In genomic region chr6:136761227-136761922, GRCh38 we compare ENCODE assay signal across 8 cellular contexts. TPM values are rescaled to one million over a fixed set of nuclear protein-coding genes. Genes with fewer than 3 reads are reported as not detected.
DNase-seq lines count a peak whose midpoint lies in the region; ATAC-seq and TF ChIP-seq lines count a peak whose summit lies in the region.

No MANE protein-coding gene starts in this region.

- CTCF ChIA-PET in Calu3 (lab: Charles Lee), result interaction anchor here (0.5 to 1.0 kb wide), 2 partner anchors 9 to 85 kb away, joined by 3 to 8 read pairs; no protein-coding TSS in a partner anchor

- H3K79me2 ChIP-seq in Loucy (ENCODE audit: insufficient read depth, low read length), result no peaks in the 10 kb centered on the region

- H3K4me2 ChIP-seq in Loucy (ENCODE audit: low read depth, low read length, poor library complexity, severe bottlenecking), result peak overlapping the region; percentile 40

- H3K9ac ChIP-seq in Loucy (ENCODE audit: low read depth, low read length, poor library complexity, severe bottlenecking), result no peak overlapping the region

- H3F3A ChIP-seq in Loucy (ENCODE audit: low read depth), result no peaks in the 10 kb centered on the region

- H4K20me1 ChIP-seq in Loucy (ENCODE audit: insufficient read depth, low read length, poor library complexity, severe bottlenecking), result no peaks in the 10 kb centered on the region

- H2AFZ ChIP-seq in Loucy (ENCODE audit: low read length), result peak overlapping the region; percentile 35

- no TSS peak for BruUV-seq in Calu3 (replicated peaks; lab: Mats Ljungman, UMichigan)

- H3K9me3 Mint-ChIP-seq in Calu3 (ENCODE audit: low read depth, unreplicated experiment) (no peaks in the 10 kb centered on the region), natural killer cell (no peaks in the 10 kb centered on the region)

- peak overlapping the region; percentile 19 for H3K27ac Mint-ChIP-seq in Calu3 (ENCODE audit: unreplicated experiment)
- H3K27ac Mint-ChIP-seq in natural killer cell, result peak overlapping the region; percentile 87 to 89

- H3K4me1 Mint-ChIP-seq in Calu3 (ENCODE audit: low read depth, unreplicated experiment) (peaks cover 22% of the 10 kb centered on the region), natural killer cell (peaks cover 61 to 62% of the 10 kb centered on the region in 2 donors)

- ATAC-seq in natural killer cell (peak; percentile 53 to 67 (median 63)), GM19351 (IDR thresholded peaks at IDR 0.05; ENCODE audit: unreplicated experiment) (no peak), HG02981 (IDR thresholded peaks at IDR 0.05; ENCODE audit: unreplicated experiment) (no peak)

- no peaks in the 10 kb centered on the region for H3K27me3 ChIP-seq in Loucy (ENCODE audit: insufficient read depth, low read length, poor library complexity, severe bottlenecking)

- DNase-seq in Calu3 (no peak), cerebellar cortex (ENCODE audit: low spot score) (peak; percentile 92), natural killer cell (peak; percentile 32), NCI-H446 treated with DMSO at 0.1 percent for 48 hours (lab: John Stamatoyannopoulos, UW) (no peak), NCI-H1417 treated with DMSO at 0.1 percent for 48 hours (lab: John Stamatoyannopoulos, UW) (no peak)

- H3K36me3 Mint-ChIP-seq in Calu3 (ENCODE audit: insufficient read depth, unreplicated experiment), result no peaks in the 10 kb centered on the region
- H3K36me3 Mint-ChIP-seq in natural killer cell, result no peaks in the 10 kb centered on the region

- H3K27me3 Mint-ChIP-seq in Calu3 (ENCODE audit: unreplicated experiment), result no peaks in the 10 kb centered on the region
- no peaks in the 10 kb centered on the region for H3K27me3 Mint-ChIP-seq in natural killer cell (ENCODE audit: low read depth in 2 of 2)

- peaks cover 19% of the 10 kb centered on the region for H3K4me1 ChIP-seq in Loucy (ENCODE audit: insufficient read depth, low read length, poor library complexity, severe bottlenecking)

- TF ChIP-seq CTCF in Calu3 (IDR thresholded peaks at IDR 0.05; ENCODE audit: unreplicated experiment) (no peak), Loucy (conservative IDR thresholded peaks at IDR 0.05; ENCODE audit: low read length) (no peak), natural killer cell (IDR thresholded peaks at IDR 0.05) (no peak)

- H3K4me3 Mint-ChIP-seq in Calu3 (ENCODE audit: low read depth, unreplicated experiment), result no peak overlapping the region
- H3K4me3 Mint-ChIP-seq in natural killer cell, result peak overlapping the region; percentile 88

- peak overlapping the region; percentile 5 for H3K4me3 ChIP-seq in Loucy (ENCODE audit: low read length, poor library complexity, severe bottlenecking)

- no peaks in the 10 kb centered on the region for H3K9me3 ChIP-seq in Loucy (ENCODE audit: insufficient read depth, low read depth, low read length)

- H3K9me2 ChIP-seq in Loucy (replicated peaks; ENCODE audit: low read depth, low read length), result no peaks in the 10 kb centered on the region

- intact Hi-C loops in Calu3 (cut with micrococcal nuclease; ENCODE audit: unreplicated experiment), result no loop called here
- intact Hi-C loops in natural killer cell (cut with micrococcal nuclease), result loop anchor here (2.0 kb wide), 1 partner anchor 29 kb away; no protein-coding TSS in a partner anchor

- H3K36me3 ChIP-seq in Loucy (ENCODE audit: insufficient read depth, low read length), result no peaks in the 10 kb centered on the region

RNA-seq across cellular contexts. Expression of gene MAP3K5, which starts 30.9 kb away (rescaled TPM):
- total RNA-seq in Calu3 (2022) (15.3 and 15.8 TPM in 2 replicates), natural killer cell (10 to 100 TPM; 19.7 to 36.7 (median 35.4) TPM)

Comparison
In these comparisons a context has a peak if more than half of its experiments do, and no peak if none do; other contexts are left out.
1. DNase-seq: peak in cerebellar cortex (single experiment) and natural killer cell (single experiment); none in Calu3 (single experiment), NCI-H446 treated with DMSO at 0.1 percent for 48 hours (single experiment) and NCI-H1417 treated with DMSO at 0.1 percent for 48 hours (single experiment).
2. ATAC-seq: peak in natural killer cell (3 of 3); none in GM19351 (single experiment) and HG02981 (single experiment).